Comparison of ENCODE assay signal across 10 cellular contexts in the genomic region with DNA sequence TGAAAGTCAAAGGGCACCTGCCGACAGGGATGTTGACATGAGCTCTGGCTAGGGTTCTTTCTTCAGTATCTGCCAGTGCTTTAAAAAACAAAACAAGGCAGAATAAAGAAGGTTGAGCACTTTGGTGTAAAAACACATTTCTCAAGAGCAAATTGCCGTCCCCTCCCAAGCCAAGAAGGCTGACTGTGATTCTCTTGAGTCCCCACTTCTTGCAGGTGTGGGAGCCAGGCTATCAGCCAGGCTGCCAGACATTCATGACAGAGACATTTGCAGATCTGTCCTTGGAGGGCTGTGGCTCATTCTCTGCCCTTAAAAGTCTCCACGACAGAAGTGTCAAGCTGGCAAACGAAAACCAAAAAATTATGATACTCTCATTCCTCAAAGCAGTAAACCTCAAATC.
"Had no signal": no experiment of that assay in that cellular context is flagged by ENCODE, and none has a peak within 500 bp of the region (broad histone marks: within the 10 kb centered on the region; RNA-seq: fewer than 3 reads in every experiment).

No MANE protein-coding gene starts in this region.

- H3K4me2 ChIP-seq: GM23338 had no signal

- H3K4me3 ChIP-seq: GM23248, GM23338, HAP-1 had no signal

- H2AFZ ChIP-seq: GM23248, GM23338 had no signal

- H3K27ac ChIP-seq: GM23248 had no signal

- H3K9ac ChIP-seq: GM23248 had no signal

- H3K4me1 ChIP-seq: HAP-1 had no signal

- ATAC-seq: GM23338, HCT116 had no signal

- H3K9me3 ChIP-seq: HAP-1 had no signal

- FAIRE-seq: H54 had no signal

- DNase-seq: GM23248, GOT3, H7, H9, HCEC 1CT, HFFc6 had no signal

- H3K36me3 ChIP-seq: HAP-1 had no signal
